18 cellular contexts compared by ENCODE assay signal in the genomic region with DNA sequence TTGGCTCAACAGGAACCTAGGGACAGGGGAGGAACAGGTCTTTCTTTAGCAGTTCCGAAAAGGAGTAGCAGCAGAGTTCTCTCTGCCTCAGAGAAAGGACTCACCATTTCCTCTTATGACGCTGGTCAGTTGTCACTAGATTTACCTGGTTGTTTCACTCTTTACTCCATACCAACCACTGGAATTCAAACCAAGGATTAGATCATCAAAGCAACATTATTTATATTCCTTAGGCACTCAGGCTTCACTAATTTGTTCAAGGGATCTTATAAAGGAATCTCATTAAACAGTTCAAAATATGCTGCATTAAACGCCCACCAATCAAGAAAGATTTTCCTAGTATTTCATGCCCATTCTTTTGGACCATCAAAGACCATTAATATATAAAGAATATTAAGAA.
DNase-seq lines count a peak whose midpoint lies in the region; ATAC-seq and TF ChIP-seq lines count a peak whose summit lies in the region.
"Had no signal": no experiment of that assay in that cellular context is flagged by ENCODE, and none has a peak within 500 bp of the region (broad histone marks: within the 10 kb centered on the region; RNA-seq: fewer than 3 reads in every experiment).

No MANE protein-coding gene starts in this region.

- in situ Hi-C loops in astrocyte of the cerebellum (cut with HindIII; ENCODE audit: low sequenced_read_pairs), result no loop called here

- H3K36me3 ChIP-seq in PC-3 (ENCODE audit: low read depth, low read length), result no peaks in the 10 kb centered on the region
- H3K36me3 ChIP-seq: BLaER1 treated with 17β-estradiol and CSF1 and Interleukin-3, amounts not matched to agents 10 nM and 100 nM; HAP-1 had no signal

- H2AFZ ChIP-seq in PC-3 (ENCODE audit: low read length), result no peak overlapping the region
- H2AFZ ChIP-seq: GM23248 had no signal

- no peaks in the 10 kb centered on the region for H3K9me3 Mint-ChIP-seq in activated T-cell treated with anti-CD3 and anti-CD28 coated beads, Interleukin-2, amount 50 U/mL, for 24 hours

- POLR2A ChIA-PET in PC-3 (lab: Charles Lee; ENCODE audit: unreplicated experiment), result no interaction called here

- H3K4me3 ChIP-seq in PC-3 (ENCODE audit: low read length) (no peak overlapping the region), astrocyte of the cerebellum (ENCODE audit: low read depth, low read length) (no peak overlapping the region)
- H3K4me3 ChIP-seq: BLaER1 treated with 17β-estradiol and CSF1 and Interleukin-3, amounts not matched to agents 10 nM and 100 nM; GM12878; GM23248; HAP-1 had no signal

- H3K27ac Mint-ChIP-seq in activated T-cell treated with anti-CD3 and anti-CD28 coated beads, Interleukin-2, amount 50 U/mL, for 24 hours, result no peak overlapping the region
- H3K27ac Mint-ChIP-seq: B cell; CD8-positive, alpha-beta T cell had no signal

- no peak overlapping the region for H3K4me2 ChIP-seq in PC-3 (ENCODE audit: low read length)
- H3K4me2 ChIP-seq: BLaER1 treated with 17β-estradiol and CSF1 and Interleukin-3, amounts not matched to agents 10 nM and 100 nM had no signal

- no peak overlapping the region for H3K27ac ChIP-seq in PC-3 (ENCODE audit: low read length)
- H3K27ac ChIP-seq: BLaER1 treated with 17β-estradiol and CSF1 and Interleukin-3, amounts not matched to agents 10 nM and 100 nM; GM23248; HL-60 had no signal

- intact Hi-C loops in PC-3 (cut with micrococcal nuclease), result no loop called here

- BruUV-seq in PC-3 (replicated peaks; lab: Mats Ljungman, UMichigan), result no TSS peak

- H3K4me3 Mint-ChIP-seq in activated T-cell treated with anti-CD3 and anti-CD28 coated beads, Interleukin-2, amount 50 U/mL, for 24 hours, result no peak overlapping the region
- H3K4me3 Mint-ChIP-seq: B cell; CD8-positive, alpha-beta T cell had no signal

- no peak for TF ChIP-seq CTCF in PC-3 (conservative IDR thresholded peaks at IDR 0.05; ENCODE audit: low read depth, low read length)
- TF ChIP-seq CTCF in astrocyte of the cerebellum (IDR thresholded peaks at IDR 0.05; ENCODE audit: low read depth, low read length, missing control alignments), result no peak

- H3K9ac ChIP-seq in PC-3 (ENCODE audit: low read length), result no peak overlapping the region
- H3K9ac ChIP-seq: BLaER1 treated with 17β-estradiol and CSF1 and Interleukin-3, amounts not matched to agents 10 nM and 100 nM; GM23248 had no signal

- ATAC-seq in PC-3, result no peak
- no peak for ATAC-seq in GM21717 (IDR thresholded peaks at IDR 0.05; ENCODE audit: unreplicated experiment)
- ATAC-seq: CD8-positive, alpha-beta T cell; GM12878 had no signal

- no peaks in the 10 kb centered on the region for H3K27me3 Mint-ChIP-seq in activated T-cell treated with anti-CD3 and anti-CD28 coated beads, Interleukin-2, amount 50 U/mL, for 24 hours
- H3K27me3 Mint-ChIP-seq: B cell had no signal

- DNase-seq in PC-3 (peak; percentile 9), astrocyte of the cerebellum (ENCODE audit: low read depth) (peak; percentile 58), iris pigment epithelial cell (ENCODE audit: low read depth) (peak; percentile 7), GM19240 (ENCODE audit: insufficient read length, low spot score) (no peak)
- no peak for DNase-seq in activated T-cell treated with anti-CD3 and anti-CD28 coated beads, Interleukin-2, amount 50 U/mL, for 24 hours
- DNase-seq: Calu3; CD8-positive, alpha-beta T cell; DMS53; DND-41; EL; GM23248; IMR-90 had no signal

- no peaks in the 10 kb centered on the region for H3K9me3 ChIP-seq in PC-3 (ENCODE audit: low read length)
- H3K9me3 ChIP-seq: HAP-1 had no signal

- CTCF ChIA-PET in PC-3 (lab: Charles Lee), result no interaction called here

- no peaks in the 10 kb centered on the region for H3K27me3 ChIP-seq in PC-3 (ENCODE audit: low read length)
- H3K27me3 ChIP-seq: BLaER1 treated with 17β-estradiol and CSF1 and Interleukin-3, amounts not matched to agents 10 nM and 100 nM had no signal

- no peaks in the 10 kb centered on the region for H3K9me2 ChIP-seq in PC-3 (replicated peaks; ENCODE audit: low read length)

- H4K20me1 ChIP-seq in PC-3 (ENCODE audit: low read length), result no peaks in the 10 kb centered on the region
- H4K20me1 ChIP-seq: BLaER1 treated with 17β-estradiol and CSF1 and Interleukin-3, amounts not matched to agents 10 nM and 100 nM had no signal

- no peaks in the 10 kb centered on the region for H3K79me2 ChIP-seq in PC-3 (ENCODE audit: low read length)

- no peaks in the 10 kb centered on the region for H3K4me1 Mint-ChIP-seq in activated T-cell treated with anti-CD3 and anti-CD28 coated beads, Interleukin-2, amount 50 U/mL, for 24 hours (ENCODE audit: low read depth)
- H3K4me1 Mint-ChIP-seq: B cell had no signal

- peaks cover 13% of the 10 kb centered on the region for H3K4me1 ChIP-seq in PC-3 (ENCODE audit: insufficient read depth, low read length)
- H3K4me1 ChIP-seq: HAP-1 had no signal

- no peaks in the 10 kb centered on the region for H3F3A ChIP-seq in PC-3 (ENCODE audit: low read length, unreplicated experiment)

- H3K36me3 Mint-ChIP-seq in activated T-cell treated with anti-CD3 and anti-CD28 coated beads, Interleukin-2, amount 50 U/mL, for 24 hours (ENCODE audit: low read depth), result no peaks in the 10 kb centered on the region
- H3K36me3 Mint-ChIP-seq: CD8-positive, alpha-beta T cell had no signal

Comparison
In these comparisons a context has a peak if more than half of its experiments do, and no peak if none do; other contexts are left out.
1. DNase-seq: peak in PC-3 (single experiment), astrocyte of the cerebellum (single experiment) and iris pigment epithelial cell (single experiment); none in activated T-cell treated with anti-CD3 and anti-CD28 coated beads, Interleukin-2, amount 50 U/mL, for 24 hours (single experiment) and GM19240 (single experiment).